ENCODE assay signal across 18 cellular contexts in the genomic region with DNA sequence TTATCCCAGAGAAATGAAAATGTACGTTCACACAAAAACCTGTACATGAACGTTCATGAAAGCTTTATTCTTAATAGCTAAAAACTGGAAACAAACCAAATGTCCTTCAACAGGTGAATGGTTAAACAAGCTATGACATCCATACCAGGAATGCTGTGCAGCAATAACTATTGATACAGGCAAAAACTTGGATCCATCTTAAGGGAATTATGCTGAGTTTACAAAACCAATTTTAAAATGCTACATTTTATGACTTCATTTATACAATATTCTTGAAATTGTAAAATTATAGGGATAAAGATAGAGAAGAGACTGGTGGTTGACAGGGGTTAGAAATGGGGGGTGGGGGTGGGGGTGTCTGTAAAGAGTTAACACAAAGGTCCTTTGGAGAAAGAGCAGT.
A peak's percentile ranks its signal among the peaks of the same experiment; 100 is the strongest.
DNase-seq lines count a peak whose midpoint lies in the region; ATAC-seq, FAIRE-seq and TF ChIP-seq lines count a peak whose summit lies in the region.
"Had no signal": no experiment of that assay in that cellular context is flagged by ENCODE, and none has a peak within 500 bp of the region (broad histone marks: within the 10 kb centered on the region; RNA-seq: fewer than 3 reads in every experiment).

No MANE protein-coding gene starts in this region.

- H3F3A ChIP-seq in PC-3 (ENCODE audit: low read length, unreplicated experiment): no peaks in the 10 kb centered on the region

- TF ChIP-seq CTCF in A549 (IDR thresholded peaks at IDR 0.05) (no peak), PC-3 (conservative IDR thresholded peaks at IDR 0.05; ENCODE audit: low read depth, low read length) (no peak), K562 (IDR thresholded peaks at IDR 0.05 in 2 of 3, conservative IDR thresholded peaks at IDR 0.05 in 1 of 3; ENCODE audit: insufficient read depth in 2 of 3, low read depth in 1 of 3, low read length in 3 of 3) (no peak), mammary epithelial cell (conservative IDR thresholded peaks at IDR 0.05 in 1 of 2, IDR thresholded peaks at IDR 0.05 in 1 of 2; ENCODE audit: extremely low read depth in 1 of 2, insufficient read depth in 1 of 2, low read depth in 1 of 2, low read length in 2 of 2) (no peak)

- H3K9me2 ChIP-seq in PC-3 (replicated peaks; ENCODE audit: low read length): no peaks in the 10 kb centered on the region

- CTCF ChIA-PET in A549 (lab: Yijun Ruan, JAX) (interaction anchor here (0.7 kb wide), 1 partner anchor 50 kb away, joined by 4 read pairs; no protein-coding TSS in a partner anchor), PC-3 (lab: Charles Lee) (interaction anchor here (0.6 kb wide), 1 partner anchor 120 kb away, joined by 8 read pairs; no protein-coding TSS in a partner anchor), K562 (lab: Yijun Ruan, JAX; ENCODE audit: low intra/inter-chr PET ratio) (no interaction called here), mammary epithelial cell (lab: Charles Lee; ENCODE audit: low non-redundant PET) (no interaction called here)

- no peak for TF ChIP-seq RAD21 in A549 (conservative IDR thresholded peaks at IDR 0.05 in 1 of 2, IDR thresholded peaks at IDR 0.05 in 1 of 2)
- no peak for TF ChIP-seq RAD21 in K562 (CRISPR knock-in tag; conservative IDR thresholded peaks at IDR 0.05 in 1 of 2, IDR thresholded peaks at IDR 0.05 in 1 of 2)

- intact Hi-C loops in PC-3 (cut with micrococcal nuclease) (no loop called here), K562 (cut with micrococcal nuclease) (no loop called here), cardiac septum (cut with DNase I) (no loop called here), mammary epithelial cell (cut with micrococcal nuclease) (no loop called here)

- no peak overlapping the region for H3K4me2 ChIP-seq in A549
- H3K4me2 ChIP-seq in PC-3 (ENCODE audit: low read length): no peak overlapping the region
- no peak overlapping the region for H3K4me2 ChIP-seq in K562 (ENCODE audit: insufficient read depth, low read length)
- no peak overlapping the region for H3K4me2 ChIP-seq in mammary epithelial cell (ENCODE audit: insufficient read depth, low read depth, low read length)

- no peak for FAIRE-seq in A549 (lab: Jason Lieb, UNC)
- FAIRE-seq in K562 (lab: Jason Lieb, UNC): no peak
- FAIRE-seq: G401.6, GM12892, H1 had no signal

- dilution Hi-C loops in mammary epithelial cell (cut with HindIII; ENCODE audit: low sequenced_read_pairs): no loop called here

- POLR2A ChIA-PET in A549 (lab: Yijun Ruan, JAX): no interaction called here
- POLR2A ChIA-PET in PC-3 (lab: Charles Lee; ENCODE audit: unreplicated experiment): no interaction called here
- POLR2A ChIA-PET in K562 (lab: Yijun Ruan, JAX): no interaction called here

- H3K4me3 ChIP-seq in A549: no peak overlapping the region
- no peak overlapping the region for H3K4me3 ChIP-seq in PC-3 (ENCODE audit: low read length)
- no peak overlapping the region for H3K4me3 ChIP-seq in K562
- H3K4me3 ChIP-seq in mammary epithelial cell (replicated peaks in 1 of 3; ENCODE audit: insufficient read depth in 1 of 3, low read depth in 2 of 3, low read length in 3 of 3): no peak overlapping the region
- H3K4me3 ChIP-seq: GM23248 had no signal

- peaks cover 37% of the 10 kb centered on the region for H3K9me3 ChIP-seq in A549
- H3K9me3 ChIP-seq in PC-3 (ENCODE audit: low read length): no peaks in the 10 kb centered on the region
- H3K9me3 ChIP-seq in K562 (replicated peaks; ENCODE audit: control insufficient read depth, insufficient read depth, low read depth, low read length): no peaks in the 10 kb centered on the region
- H3K9me3 ChIP-seq in mammary epithelial cell (replicated peaks; ENCODE audit: insufficient read depth, low read length): no peaks in the 10 kb centered on the region

- TF ChIP-seq POLR2A in A549 (IDR thresholded peaks at IDR 0.05; ENCODE audit: low read length): no peak
- no peak for TF ChIP-seq POLR2A in K562 (conservative IDR thresholded peaks at IDR 0.05)

- H4K20me1 ChIP-seq in PC-3 (ENCODE audit: low read length) (no peaks in the 10 kb centered on the region), K562 (replicated peaks; ENCODE audit: control insufficient read depth, insufficient read depth, low read length) (no peaks in the 10 kb centered on the region), mammary epithelial cell (ENCODE audit: insufficient read depth, low read length) (no peaks in the 10 kb centered on the region)

- H2AFZ ChIP-seq in PC-3 (ENCODE audit: low read length) (no peak overlapping the region), K562 (ENCODE audit: low read depth, low read length) (no peak overlapping the region), mammary epithelial cell (ENCODE audit: low read depth, low read length) (no peak overlapping the region)
- H2AFZ ChIP-seq: GM23248 had no signal

- no peak overlapping the region for H3K9ac ChIP-seq in PC-3 (ENCODE audit: low read length)
- H3K9ac ChIP-seq in K562 (ENCODE audit: insufficient read depth in 1 of 2, low read depth in 2 of 2, low read length in 2 of 2): no peak overlapping the region
- no peak overlapping the region for H3K9ac ChIP-seq in mammary epithelial cell (ENCODE audit: insufficient read depth, low read length)
- H3K9ac ChIP-seq: GM23248 had no signal

- H3K79me2 ChIP-seq in PC-3 (ENCODE audit: low read length) (no peaks in the 10 kb centered on the region), K562 (ENCODE audit: control insufficient read depth, insufficient read depth, low read length) (no peaks in the 10 kb centered on the region), mammary epithelial cell (ENCODE audit: insufficient read depth, low read length) (no peaks in the 10 kb centered on the region)

- peaks cover 11% of the 10 kb centered on the region for H3K4me1 ChIP-seq in A549
- peaks cover 11% of the 10 kb centered on the region for H3K4me1 ChIP-seq in PC-3 (ENCODE audit: insufficient read depth, low read length)
- no peaks in the 10 kb centered on the region for H3K4me1 ChIP-seq in K562 (replicated peaks in 1 of 2; ENCODE audit: control insufficient read depth in 2 of 2, insufficient read depth in 2 of 2, low read length in 2 of 2)
- peaks cover 22% of the 10 kb centered on the region for H3K4me1 ChIP-seq in mammary epithelial cell (ENCODE audit: insufficient read depth, low read length)
- H3K4me1 ChIP-seq: Caco-2 had no signal

- TF ChIP-seq EP300 in A549 (IDR thresholded peaks at IDR 0.05) (no peak), K562 (IDR thresholded peaks at IDR 0.05; ENCODE audit: low read length) (no peak)

- 88% methylated on average over 2 of the region's 2 CpGs for WGBS in A549 (ENCODE audit: missing lambda C conversion rate)
- WGBS in K562 (ENCODE audit: insufficient coverage, low coverage, missing lambda C conversion rate): 2% methylated on average over 2 of the region's 2 CpGs
- 11% methylated on average over 2 of the region's 2 CpGs for whole genome bisulfite sequencing in mammary epithelial cell (ENCODE audit: low coverage, missing lambda C conversion rate)

- DNase-seq in A549 (ENCODE audit: low read depth in 1 of 2, low spot score in 1 of 2) (no peak), PC-3 (peak; percentile 46), K562 (ENCODE audit: extremely low read depth in 1 of 4, low spot score in 3 of 4) (no peak), occipital lobe (lab: John Stamatoyannopoulos, UW) (no peak), cardiac septum (ENCODE audit: low spot score) (no peak), mammary epithelial cell (no peak)
- DNase-seq: 8988T; C1 segment of cervical spinal cord; Caco-2; CD4-positive, alpha-beta memory T cell; DMS153; DND-41; GM23248; H7; HCEC 1CT had no signal

- H3K27me3 ChIP-seq in PC-3 (ENCODE audit: low read length) (no peaks in the 10 kb centered on the region), K562 (ENCODE audit: control insufficient read depth in 2 of 2, insufficient read depth in 2 of 2, low read length in 2 of 2) (no peaks in the 10 kb centered on the region), mammary epithelial cell (ENCODE audit: insufficient read depth, low read length) (no peaks in the 10 kb centered on the region)

- H3K36me3 ChIP-seq in PC-3 (ENCODE audit: low read depth, low read length) (no peaks in the 10 kb centered on the region), K562 (ENCODE audit: control insufficient read depth, insufficient read depth, low read length) (no peaks in the 10 kb centered on the region), mammary epithelial cell (ENCODE audit: insufficient read depth, low read length) (no peaks in the 10 kb centered on the region)

- in situ Hi-C loops in K562 (cut with MboI) (no loop called here), mammary epithelial cell (cut with MboI; ENCODE audit: low sequenced_read_pairs in 2 of 2) (no loop called here)

- H3K9me1 ChIP-seq in K562 (ENCODE audit: control insufficient read depth, insufficient read depth, low read length): no peaks in the 10 kb centered on the region

- H3K27ac ChIP-seq in A549 (no peak overlapping the region), PC-3 (ENCODE audit: low read length) (no peak overlapping the region), K562 (ENCODE audit: extremely low read depth, low read depth, low read length) (no peak overlapping the region), mammary epithelial cell (ENCODE audit: insufficient read depth, low read depth, low read length) (no peak overlapping the region)
- H3K27ac ChIP-seq: GM23248 had no signal

- BruUV-seq in PC-3 (replicated peaks; lab: Mats Ljungman, UMichigan) (no TSS peak), K562 (replicated peaks; lab: Mats Ljungman, UMichigan) (no TSS peak), mammary epithelial cell (replicated peaks; lab: Mats Ljungman, UMichigan) (no TSS peak)

- no peak for ATAC-seq in A549
- no peak for ATAC-seq in PC-3
- ATAC-seq in K562: no peak

TF ChIP-seq in A549, 52 proteins besides CTCF, POLR2A, EP300 and RAD21 (continues in another document):
- no peak for TF ChIP-seq NR3C1 (IDR thresholded peaks at IDR 0.05)
- peak; percentile 77 for TF ChIP-seq MAFK (IDR thresholded peaks at IDR 0.05; ENCODE audit: partially characterized antibody)

TF ChIP-seq in K562, 482 proteins besides CTCF, POLR2A, EP300 and RAD21:
- TF ChIP-seq C11orf30 (IDR thresholded peaks at IDR 0.05; ENCODE audit: low read depth) (peak; percentile 32; the same call in 1 of the 2 replicates), ZNF316 (IDR thresholded peaks at IDR 0.05) (peak; percentile 56), MAFF (IDR thresholded peaks at IDR 0.05; ENCODE audit: low read length) (0 out of 2 replicates have a peak, but pooled peaks have one; percentile 11), ZNF311 (CRISPR knock-in tag; IDR thresholded peaks at IDR 0.05) (no peak), MAFG (tag; conservative IDR thresholded peaks at IDR 0.05) (peak; percentile 35; the same call in 1 of the 2 replicates)

Comparison
In these comparisons a context has a peak if more than half of its experiments do, and no peak if none do; other contexts are left out.
1. CTCF ChIA-PET loops: an anchor here in A549 (0.7 kb wide) and PC-3 (0.6 kb wide); none called in K562 and mammary epithelial cell.
2. Of the 35 proteins assayed by ChIP-seq in both K562 and A549: peak only in K562: none; only in A549: MAFK; in both: none; in neither: 34.